In the genomic region with DNA sequence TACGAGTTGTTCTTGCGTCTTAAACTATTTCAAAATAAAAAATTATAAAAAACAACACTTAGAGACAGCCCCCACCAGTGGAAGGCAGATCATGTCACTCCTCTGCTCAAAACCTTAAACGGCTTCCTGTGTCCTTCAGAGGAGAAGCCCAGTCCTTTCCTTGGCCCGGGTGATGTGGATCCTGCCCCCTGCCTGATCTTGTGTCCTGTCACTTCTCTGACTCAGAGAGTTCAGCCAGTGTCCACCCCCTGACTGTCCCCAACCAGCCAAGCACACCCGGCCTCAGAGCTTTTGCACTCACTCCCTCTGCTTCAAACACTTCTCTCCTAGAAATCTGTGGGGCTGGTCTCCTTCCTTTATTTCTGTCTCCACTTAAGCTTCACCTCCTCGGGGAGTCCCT, we compare ENCODE assay signal across 16 cellular contexts. TPM values are rescaled to one million over a fixed set of nuclear protein-coding genes. Genes with fewer than 3 reads are reported as not detected.
DNase-seq lines count a peak whose midpoint lies in the region; ATAC-seq and TF ChIP-seq lines count a peak whose summit lies in the region.
"Had no signal": no experiment of that assay in that cellular context is flagged by ENCODE, and none has a peak within 500 bp of the region (broad histone marks: within the 10 kb centered on the region; RNA-seq: fewer than 3 reads in every experiment).

No MANE protein-coding gene starts in this region.

- H3K27me3 Mint-ChIP-seq in activated CD4-positive, alpha-beta T cell treated with anti-CD3 and anti-CD28 coated beads, Interleukin-2, amount 10 ng/mL, durations not matched to agents 24 days and 14 days: no peaks in the 10 kb centered on the region
- H3K27me3 Mint-ChIP-seq in activated CD4-positive, alpha-beta memory T cell treated with anti-CD3 and anti-CD28 coated beads for 36 hours: no peaks in the 10 kb centered on the region
- no peaks in the 10 kb centered on the region for H3K27me3 Mint-ChIP-seq in stimulated activated naive CD8-positive, alpha-beta T cell treated with anti-CD3 and anti-CD28 coated beads, Interleukin-15, amount 100 ng/mL, for 72 hours

- H3K36me3 Mint-ChIP-seq in activated CD4-positive, alpha-beta T cell treated with anti-CD3 and anti-CD28 coated beads, Interleukin-2, amount 10 ng/mL, durations not matched to agents 24 days and 14 days (ENCODE audit: low read depth): peaks cover 2% of the 10 kb centered on the region
- H3K36me3 Mint-ChIP-seq in activated CD4-positive, alpha-beta memory T cell treated with anti-CD3 and anti-CD28 coated beads for 36 hours: peaks cover 2% of the 10 kb centered on the region

- ATAC-seq in HG02610 (IDR thresholded peaks at IDR 0.05; ENCODE audit: unreplicated experiment) (no peak), HG03196 (IDR thresholded peaks at IDR 0.05; ENCODE audit: unreplicated experiment) (no peak)
- no peak for ATAC-seq in stimulated activated naive CD8-positive, alpha-beta T cell treated with anti-CD3 and anti-CD28 coated beads, Interleukin-15, amount 100 ng/mL, for 72 hours

- POLR2A ChIA-PET in activated CD4-positive, alpha-beta memory T cell treated with anti-CD3 and anti-CD28 coated beads for 36 hours (lab: Charles Lee): interaction anchor here (2.1 kb wide), 1 partner anchor 100 kb away, joined by 10 read pairs; no protein-coding TSS in a partner anchor

- H3K36me3 ChIP-seq in right atrium auricular region: no peaks in the 10 kb centered on the region
- H3K36me3 ChIP-seq in skeletal muscle tissue (ENCODE audit: control insufficient read depth in 3 of 3, insufficient read depth in 3 of 3, low read length in 3 of 3): peaks cover 0 to 16% (median 0%) of the 10 kb centered on the region in 3 donors

- CTCF ChIA-PET in activated CD4-positive, alpha-beta memory T cell treated with anti-CD3 and anti-CD28 coated beads for 36 hours (lab: Charles Lee): interaction anchor here (0.6 to 2.7 kb wide), 6 partner anchors 47 to 1313 kb away, joined by 3 to 15 read pairs (median 6); no protein-coding TSS in a partner anchor

- intact Hi-C loops in activated CD4-positive, alpha-beta T cell treated with anti-CD3 and anti-CD28 coated beads, Interleukin-2, amount 10 ng/mL, durations not matched to agents 24 days and 14 days (cut with micrococcal nuclease): loop anchor here (10.0 kb wide), 3 partner anchors 122 to 298 kb away; partner anchors contain the start of gene WDR43
- intact Hi-C loops in activated CD4-positive, alpha-beta memory T cell treated with anti-CD3 and anti-CD28 coated beads for 36 hours (cut with micrococcal nuclease): loop anchor here (5.0 to 10.0 kb wide), 4 partner anchors 116 to 1128 kb away; partner anchors contain the start of gene YPEL5

- H3K9me3 ChIP-seq in right atrium auricular region: no peaks in the 10 kb centered on the region
- no peaks in the 10 kb centered on the region for H3K9me3 ChIP-seq in skeletal muscle tissue (ENCODE audit: control insufficient read depth in 3 of 3, low read length in 3 of 3)

- H3K4me3 Mint-ChIP-seq in activated CD4-positive, alpha-beta T cell treated with anti-CD3 and anti-CD28 coated beads, Interleukin-2, amount 10 ng/mL, durations not matched to agents 24 days and 14 days: no peak overlapping the region
- H3K4me3 Mint-ChIP-seq in activated CD4-positive, alpha-beta memory T cell treated with anti-CD3 and anti-CD28 coated beads for 36 hours: peak overlapping the region; percentile 1
- H3K4me3 Mint-ChIP-seq in stimulated activated naive CD8-positive, alpha-beta T cell treated with anti-CD3 and anti-CD28 coated beads, Interleukin-15, amount 100 ng/mL, for 72 hours: peak overlapping the region in 1 of 2 donors; percentile 2

- H3K4me1 Mint-ChIP-seq in activated CD4-positive, alpha-beta T cell treated with anti-CD3 and anti-CD28 coated beads, Interleukin-2, amount 10 ng/mL, durations not matched to agents 24 days and 14 days: peaks cover 54% of the 10 kb centered on the region
- peaks cover 78% of the 10 kb centered on the region for H3K4me1 Mint-ChIP-seq in activated CD4-positive, alpha-beta memory T cell treated with anti-CD3 and anti-CD28 coated beads for 36 hours (ENCODE audit: low read depth)
- H3K4me1 Mint-ChIP-seq in stimulated activated naive CD8-positive, alpha-beta T cell treated with anti-CD3 and anti-CD28 coated beads, Interleukin-15, amount 100 ng/mL, for 72 hours: peaks cover 61% of the 10 kb centered on the region

- H3K4me1 ChIP-seq in right atrium auricular region (peaks cover 0 to 71% of the 10 kb centered on the region in 2 donors), skeletal muscle tissue (ENCODE audit: control insufficient read depth in 3 of 3, insufficient read depth in 3 of 3, low read length in 3 of 3) (peaks cover 46 to 78% (median 55%) of the 10 kb centered on the region in 3 donors)

- no peak for TF ChIP-seq CTCF in right atrium auricular region (IDR thresholded peaks at IDR 0.05)

- H3K27ac Mint-ChIP-seq in activated CD4-positive, alpha-beta T cell treated with anti-CD3 and anti-CD28 coated beads, Interleukin-2, amount 10 ng/mL, durations not matched to agents 24 days and 14 days: peak overlapping the region; percentile 0
- H3K27ac Mint-ChIP-seq in activated CD4-positive, alpha-beta memory T cell treated with anti-CD3 and anti-CD28 coated beads for 36 hours: peak overlapping the region; percentile 95
- H3K27ac Mint-ChIP-seq in stimulated activated naive CD8-positive, alpha-beta T cell treated with anti-CD3 and anti-CD28 coated beads, Interleukin-15, amount 100 ng/mL, for 72 hours: peak overlapping the region in 1 of 2 donors; percentile 7

- no peak for DNase-seq in activated CD4-positive, alpha-beta T cell treated with anti-CD3 and anti-CD28 coated beads, Interleukin-2, amount 10 ng/mL, durations not matched to agents 24 days and 14 days
- DNase-seq in activated CD4-positive, alpha-beta T cell treated with anti-CD3 and anti-CD28 coated beads for 48 hours: no peak
- DNase-seq in activated CD4-positive, alpha-beta memory T cell treated with anti-CD3 and anti-CD28 coated beads for 36 hours: peak; percentile 15
- DNase-seq in right atrium auricular region (ENCODE audit: low spot score): peak; percentile 68
- DNase-seq in stimulated activated naive CD8-positive, alpha-beta T cell treated with anti-CD3 and anti-CD28 coated beads, Interleukin-15, amount 100 ng/mL, for 72 hours: no peak
- DNase-seq: DMS 273 treated with DMSO at 0.1 percent for 48 hours, erythroblast, head of caudate nucleus, KG1, NCI-H1694 treated with DMSO at 0.1 percent for 48 hours, NCI-H510A treated with DMSO at 0.1 percent for 48 hours had no signal

- H3K9ac ChIP-seq in skeletal muscle tissue (ENCODE audit: low read depth in 1 of 3, low read length in 3 of 3): peak overlapping the region in 1 of 3 donors; percentile 92

- H3K4me3 ChIP-seq in right atrium auricular region (no peak overlapping the region), skeletal muscle tissue (ENCODE audit: low read length in 3 of 3) (peak overlapping the region in 1 of 3 donors; percentile 81)
- H3K4me3 ChIP-seq: smooth muscle cell had no signal

- H3K9me3 Mint-ChIP-seq in activated CD4-positive, alpha-beta T cell treated with anti-CD3 and anti-CD28 coated beads, Interleukin-2, amount 10 ng/mL, durations not matched to agents 24 days and 14 days: no peaks in the 10 kb centered on the region
- no peaks in the 10 kb centered on the region for H3K9me3 Mint-ChIP-seq in activated CD4-positive, alpha-beta memory T cell treated with anti-CD3 and anti-CD28 coated beads for 36 hours
- no peaks in the 10 kb centered on the region for H3K9me3 Mint-ChIP-seq in stimulated activated naive CD8-positive, alpha-beta T cell treated with anti-CD3 and anti-CD28 coated beads, Interleukin-15, amount 100 ng/mL, for 72 hours

- H3K27ac ChIP-seq in right atrium auricular region (peak overlapping the region; percentile 90 to 94), skeletal muscle tissue (ENCODE audit: low read depth, low read length) (peak overlapping the region; percentile 46)

- H3K27me3 ChIP-seq in right atrium auricular region (no peaks in the 10 kb centered on the region), skeletal muscle tissue (ENCODE audit: control insufficient read depth in 3 of 3, insufficient read depth in 3 of 3, low read length in 3 of 3) (peaks cover 0 to 2% (median 0%) of the 10 kb centered on the region in 3 donors)

RNA-seq across cellular contexts. Expression of gene TOGARAM2, which starts 35.4 kb away (rescaled TPM):
- 4.8 and 6.7 TPM in 2 replicates for total RNA-seq in activated CD4-positive, alpha-beta T cell treated with anti-CD3 and anti-CD28 coated beads, Interleukin-2, amount 10 ng/mL, durations not matched to agents 24 days and 14 days
- total RNA-seq in activated CD4-positive, alpha-beta memory T cell treated with anti-CD3 and anti-CD28 coated beads for 36 hours: 1 to 10 TPM; 9.6 TPM
- total RNA-seq in right atrium auricular region (1 to 10 TPM; 2.0 to 6.6 TPM), skeletal muscle tissue (0.52 TPM)

RNA-seq across cellular contexts. Expression of gene PCARE, which starts 57.8 kb away (rescaled TPM):
- not detected in 2 replicates for total RNA-seq in activated CD4-positive, alpha-beta T cell treated with anti-CD3 and anti-CD28 coated beads, Interleukin-2, amount 10 ng/mL, durations not matched to agents 24 days and 14 days
- total RNA-seq in activated CD4-positive, alpha-beta memory T cell treated with anti-CD3 and anti-CD28 coated beads for 36 hours: not detected
- total RNA-seq in right atrium auricular region (1 to 10 TPM in 1 of 2 donors, under 1 TPM in 1; 0.79 to 2.2 TPM), skeletal muscle tissue (under 0.01 TPM)
- total RNA-seq: smooth muscle cell; T-helper 2 cell treated with Interferon-gamma antibody and Interleukin-4, amounts not matched to agents 100 ng/mL and 5 ng/mL, for 36 hours had no signal

Comparison
In these comparisons a context has a peak if more than half of its experiments do, and no peak if none do; other contexts are left out.
1. DNase-seq: peak in activated CD4-positive, alpha-beta memory T cell treated with anti-CD3 and anti-CD28 coated beads for 36 hours (single experiment) and right atrium auricular region (single experiment); none in activated CD4-positive, alpha-beta T cell treated with anti-CD3 and anti-CD28 coated beads, Interleukin-2, amount 10 ng/mL, durations not matched to agents 24 days and 14 days (single experiment), activated CD4-positive, alpha-beta T cell treated with anti-CD3 and anti-CD28 coated beads for 48 hours (single experiment) and stimulated activated naive CD8-positive, alpha-beta T cell treated with anti-CD3 and anti-CD28 coated beads, Interleukin-15, amount 100 ng/mL, for 72 hours (0 of 2).